Comparison of ENCODE assay signal across 20 cellular contexts in genomic region chr3:55719508-55719907, GRCh38.
"Had no signal": no experiment of that assay in that cellular context is flagged by ENCODE, and none has a peak within 500 bp of the region (broad histone marks: within the 10 kb centered on the region; RNA-seq: fewer than 3 reads in every experiment).

No MANE protein-coding gene starts in this region.

- DNase-seq: activated CD4-positive, alpha-beta memory T cell treated with anti-CD3 and anti-CD28 coated beads for 36 hours; activated CD4-positive, alpha-beta T cell treated with anti-CD3 and anti-CD28 coated beads for 36 hours; activated CD8-positive, alpha-beta memory T cell treated with anti-CD3 and anti-CD28 coated beads, Interleukin-2, amount 10 ng/mL, durations not matched to agents 7 days and 5 days; activated naive CD4-positive, alpha-beta T cell treated with anti-CD3 and anti-CD28 coated beads, Interleukin-2, amount 10 ng/mL, durations not matched to agents 7 days and 5 days; activated T-cell treated with anti-CD3 and anti-CD28 coated beads, Interleukin-2, amount 50 U/mL, for 24 hours; adrenal gland; body of pancreas; caudate nucleus; left colon; lower lobe of right lung; midbrain; right lobe of liver; stimulated activated CD4-positive, alpha-beta T cell treated with anti-CD3 and anti-CD28 coated beads, Interleukin-12 subunit alpha, Interleukin-12 subunit beta, amount 100 ng/mL, for 4 hours; stimulated activated CD4-positive, alpha-beta T cell treated with anti-CD3 and anti-CD28 coated beads, Interleukin-2, amount 100 ng/mL, for 24 hours; T-helper 1 cell; thyroid gland; uterus; WERI-Rb-1 had no signal

- H3K4me3 ChIP-seq: adrenal gland, body of pancreas, lower lobe of right lung, right lobe of liver, thyroid gland, uterus had no signal

- H3K27ac ChIP-seq: body of pancreas, lower lobe of right lung, right lobe of liver, thyroid gland, uterus, WERI-Rb-1 had no signal

- H3K9me3 ChIP-seq: adrenal gland, body of pancreas, lower lobe of right lung, right lobe of liver, thyroid gland, uterus had no signal

- H3K4me1 ChIP-seq: adrenal gland, body of pancreas, lower lobe of right lung, right lobe of liver had no signal

- H3K27me3 ChIP-seq: adrenal gland, body of pancreas, right lobe of liver, thyroid gland, uterus had no signal

- ATAC-seq: activated CD4-positive, alpha-beta T cell treated with anti-CD3 and anti-CD28 coated beads for 36 hours; activated CD8-positive, alpha-beta memory T cell treated with anti-CD3 and anti-CD28 coated beads, Interleukin-2, amount 10 ng/mL, durations not matched to agents 7 days and 5 days; body of pancreas; esophagus mucosa; left colon; lower lobe of right lung; right lobe of liver; stimulated activated memory B cell treated with anti-CD40 and anti-IgM and Interleukin-4, amounts not matched to agents 10 μg/mL and 1 μg/mL and 100 μg/mL, for 72 hours had no signal

- H3K36me3 ChIP-seq: adrenal gland, lower lobe of right lung, right lobe of liver, thyroid gland, uterus, WERI-Rb-1 had no signal
